1 cellular context compared by ENCODE assay signal in genomic region chr17:55463600-55463999, GRCh38.
TF ChIP-seq lines count a peak whose summit lies in the region.

No MANE protein-coding gene starts in this region.

TF ChIP-seq in GM12878, 131 proteins besides CTCF, POLR2A, EP300 and RAD21 (continued from another document):
- TF ChIP-seq, protein P1, sequence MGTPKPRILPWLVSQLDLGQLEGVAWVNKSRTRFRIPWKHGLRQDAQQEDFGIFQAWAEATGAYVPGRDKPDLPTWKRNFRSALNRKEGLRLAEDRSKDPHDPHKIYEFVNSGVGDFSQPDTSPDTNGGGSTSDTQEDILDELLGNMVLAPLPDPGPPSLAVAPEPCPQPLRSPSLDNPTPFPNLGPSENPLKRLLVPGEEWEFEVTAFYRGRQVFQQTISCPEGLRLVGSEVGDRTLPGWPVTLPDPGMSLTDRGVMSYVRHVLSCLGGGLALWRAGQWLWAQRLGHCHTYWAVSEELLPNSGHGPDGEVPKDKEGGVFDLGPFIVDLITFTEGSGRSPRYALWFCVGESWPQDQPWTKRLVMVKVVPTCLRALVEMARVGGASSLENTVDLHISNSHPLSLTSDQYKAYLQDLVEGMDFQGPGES (IDR thresholded peaks at IDR 0.05): no peak
- no peak for TF ChIP-seq SREBF2 (IDR thresholded peaks at IDR 0.05; ENCODE audit: low read length)
- 0 out of 2 replicates have a peak, but pooled peaks have one; percentile 34 for TF ChIP-seq MEF2A (IDR thresholded peaks at IDR 0.05; ENCODE audit: insufficient read depth, low read depth, low read length)
- no peak for TF ChIP-seq YY1 (IDR thresholded peaks at IDR 0.05; ENCODE audit: low read depth, low read length)
- no peak for TF ChIP-seq NRF1 (conservative IDR thresholded peaks at IDR 0.05; ENCODE audit: low read depth, low read length)
- TF ChIP-seq MXI1 (IDR thresholded peaks at IDR 0.05; ENCODE audit: low read depth, low read length): no peak
- TF ChIP-seq GABPA (IDR thresholded peaks at IDR 0.05; ENCODE audit: low read depth): no peak
- TF ChIP-seq, protein P2, sequence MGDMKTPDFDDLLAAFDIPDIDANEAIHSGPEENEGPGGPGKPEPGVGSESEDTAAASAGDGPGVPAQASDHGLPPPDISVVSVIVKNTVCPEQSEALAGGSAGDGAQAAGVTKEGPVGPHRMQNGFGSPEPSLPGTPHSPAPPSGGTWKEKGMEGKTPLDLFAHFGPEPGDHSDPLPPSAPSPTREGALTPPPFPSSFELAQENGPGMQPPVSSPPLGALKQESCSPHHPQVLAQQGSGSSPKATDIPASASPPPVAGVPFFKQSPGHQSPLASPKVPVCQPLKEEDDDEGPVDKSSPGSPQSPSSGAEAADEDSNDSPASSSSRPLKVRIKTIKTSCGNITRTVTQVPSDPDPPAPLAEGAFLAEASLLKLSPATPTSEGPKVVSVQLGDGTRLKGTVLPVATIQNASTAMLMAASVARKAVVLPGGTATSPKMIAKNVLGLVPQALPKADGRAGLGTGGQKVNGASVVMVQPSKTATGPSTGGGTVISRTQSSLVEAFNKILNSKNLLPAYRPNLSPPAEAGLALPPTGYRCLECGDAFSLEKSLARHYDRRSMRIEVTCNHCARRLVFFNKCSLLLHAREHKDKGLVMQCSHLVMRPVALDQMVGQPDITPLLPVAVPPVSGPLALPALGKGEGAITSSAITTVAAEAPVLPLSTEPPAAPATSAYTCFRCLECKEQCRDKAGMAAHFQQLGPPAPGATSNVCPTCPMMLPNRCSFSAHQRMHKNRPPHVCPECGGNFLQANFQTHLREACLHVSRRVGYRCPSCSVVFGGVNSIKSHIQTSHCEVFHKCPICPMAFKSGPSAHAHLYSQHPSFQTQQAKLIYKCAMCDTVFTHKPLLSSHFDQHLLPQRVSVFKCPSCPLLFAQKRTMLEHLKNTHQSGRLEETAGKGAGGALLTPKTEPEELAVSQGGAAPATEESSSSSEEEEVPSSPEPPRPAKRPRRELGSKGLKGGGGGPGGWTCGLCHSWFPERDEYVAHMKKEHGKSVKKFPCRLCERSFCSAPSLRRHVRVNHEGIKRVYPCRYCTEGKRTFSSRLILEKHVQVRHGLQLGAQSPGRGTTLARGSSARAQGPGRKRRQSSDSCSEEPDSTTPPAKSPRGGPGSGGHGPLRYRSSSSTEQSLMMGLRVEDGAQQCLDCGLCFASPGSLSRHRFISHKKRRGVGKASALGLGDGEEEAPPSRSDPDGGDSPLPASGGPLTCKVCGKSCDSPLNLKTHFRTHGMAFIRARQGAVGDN (IDR thresholded peaks at IDR 0.05): 0 out of 2 replicates have a peak, but pooled peaks have one; percentile 42
- 0 out of 2 replicates have a peak, but pooled peaks have one; percentile 23 for TF ChIP-seq ATF2 (IDR thresholded peaks at IDR 0.05; ENCODE audit: low read length)
- TF ChIP-seq MTA2 (IDR thresholded peaks at IDR 0.05; ENCODE audit: low read depth): no peak; the same call in 1 of the 2 replicates
- no peak for TF ChIP-seq POU2F2 (IDR thresholded peaks at IDR 0.05; ENCODE audit: borderline replicate concordance, low read depth, low read length)
- no peak for TF ChIP-seq ZNF24 (IDR thresholded peaks at IDR 0.05)
- no peak for TF ChIP-seq FOXM1 (IDR thresholded peaks at IDR 0.05; ENCODE audit: low read depth, low read length)
- TF ChIP-seq WRNIP1 (IDR thresholded peaks at IDR 0.05; ENCODE audit: borderline replicate concordance, low read depth, low read length): no peak
- no peak for TF ChIP-seq BCL3 (IDR thresholded peaks at IDR 0.05; ENCODE audit: borderline replicate concordance, insufficient read depth, low read depth, low read length, poor library complexity, severe bottlenecking)
- peak; percentile 32; the same call in 1 of the 2 replicates for TF ChIP-seq IKZF1 (conservative IDR thresholded peaks at IDR 0.05)
- no peak for TF ChIP-seq KLF5 (IDR thresholded peaks at IDR 0.05; ENCODE audit: partially characterized antibody)
